ENCODE assay signal across 10 cellular contexts in genomic region chr4:147547314-147548056, GRCh38.
DNase-seq lines count a peak whose midpoint lies in the region; ATAC-seq and TF ChIP-seq lines count a peak whose summit lies in the region.
"Had no signal": no experiment of that assay in that cellular context is flagged by ENCODE, and none has a peak within 500 bp of the region (broad histone marks: within the 10 kb centered on the region; RNA-seq: fewer than 3 reads in every experiment).

No MANE protein-coding gene starts in this region.

- CTCF ChIA-PET in activated CD4-positive, alpha-beta T cell treated with anti-CD3 and anti-CD28 coated beads, Interleukin-2, amount 10 ng/mL, durations not matched to agents 7 days and 5 days (lab: Charles Lee) = no interaction called here

- H3K27ac ChIP-seq in SJSA1 = peak overlapping the region; percentile 95
- H3K27ac ChIP-seq: pancreas had no signal

- no peaks in the 10 kb centered on the region for H3K36me3 Mint-ChIP-seq in activated CD4-positive, alpha-beta T cell treated with anti-CD3 and anti-CD28 coated beads, Interleukin-2, amount 10 ng/mL, durations not matched to agents 7 days and 5 days (ENCODE audit: low read depth)

- no peak for TF ChIP-seq CTCF in kidney epithelial cell (IDR thresholded peaks at IDR 0.05; ENCODE audit: insufficient read depth, low read length, poor library complexity, severe bottlenecking)

- H3K27me3 Mint-ChIP-seq in activated CD4-positive, alpha-beta T cell treated with anti-CD3 and anti-CD28 coated beads, Interleukin-2, amount 10 ng/mL, durations not matched to agents 7 days and 5 days = peaks cover 11% of the 10 kb centered on the region

- ATAC-seq in GM21717 (IDR thresholded peaks at IDR 0.05; ENCODE audit: unreplicated experiment) = peak; percentile 48
- ATAC-seq in GM21381 (IDR thresholded peaks at IDR 0.05; ENCODE audit: unreplicated experiment) = no peak
- ATAC-seq: pancreas had no signal

- H3K9me3 Mint-ChIP-seq in activated CD4-positive, alpha-beta T cell treated with anti-CD3 and anti-CD28 coated beads, Interleukin-2, amount 10 ng/mL, durations not matched to agents 7 days and 5 days = no peaks in the 10 kb centered on the region

- no peak overlapping the region for H3K27ac Mint-ChIP-seq in activated CD4-positive, alpha-beta T cell treated with anti-CD3 and anti-CD28 coated beads, Interleukin-2, amount 10 ng/mL, durations not matched to agents 7 days and 5 days

- H3K4me1 ChIP-seq in SJSA1 (replicated peaks) = peaks cover 60% of the 10 kb centered on the region
- H3K4me1 ChIP-seq: pancreas had no signal

- H3K36me3 ChIP-seq in SJSA1 = no peaks in the 10 kb centered on the region
- H3K36me3 ChIP-seq in kidney epithelial cell (ENCODE audit: control insufficient read depth, insufficient read depth, low read length) = no peaks in the 10 kb centered on the region
- H3K36me3 ChIP-seq: pancreas had no signal

- H3K27me3 ChIP-seq in SJSA1 (replicated peaks) (no peaks in the 10 kb centered on the region), kidney epithelial cell (ENCODE audit: control insufficient read depth, insufficient read depth, low read length) (no peaks in the 10 kb centered on the region)
- H3K27me3 ChIP-seq: pancreas had no signal

- no peaks in the 10 kb centered on the region for H3K9me3 ChIP-seq in SJSA1 (replicated peaks)
- H3K9me3 ChIP-seq: pancreas had no signal

- DNase-seq in EL (peak; percentile 72), SJSA1 (ENCODE audit: low read depth in 1 of 2, low spot score in 2 of 2) (peak; percentile 52 to 92), kidney epithelial cell (ENCODE audit: low read depth) (peak; percentile 31), NCI-H510A treated with DMSO at 0.1 percent for 48 hours (lab: John Stamatoyannopoulos, UW) (no peak), LoVo (ENCODE audit: low spot score) (no peak)
- no peak for DNase-seq in activated CD4-positive, alpha-beta T cell treated with anti-CD3 and anti-CD28 coated beads, Interleukin-2, amount 10 ng/mL, durations not matched to agents 7 days and 5 days
- DNase-seq: kidney, pancreas had no signal

- peaks cover 8% of the 10 kb centered on the region for H3K4me1 Mint-ChIP-seq in activated CD4-positive, alpha-beta T cell treated with anti-CD3 and anti-CD28 coated beads, Interleukin-2, amount 10 ng/mL, durations not matched to agents 7 days and 5 days

- no peak overlapping the region for H3K4me3 Mint-ChIP-seq in activated CD4-positive, alpha-beta T cell treated with anti-CD3 and anti-CD28 coated beads, Interleukin-2, amount 10 ng/mL, durations not matched to agents 7 days and 5 days

- POLR2A ChIA-PET in activated CD4-positive, alpha-beta T cell treated with anti-CD3 and anti-CD28 coated beads, Interleukin-2, amount 10 ng/mL, durations not matched to agents 7 days and 5 days (lab: Charles Lee) = no interaction called here

- H3K4me3 ChIP-seq in SJSA1 = no peak overlapping the region
- no peak overlapping the region for H3K4me3 ChIP-seq in kidney epithelial cell (ENCODE audit: low read depth, low read length)
- H3K4me3 ChIP-seq: pancreas had no signal

Comparison
In these comparisons a context has a peak if more than half of its experiments do, and no peak if none do; other contexts are left out.
1. DNase-seq: peak in EL (single experiment), SJSA1 (2 of 2) and kidney epithelial cell (single experiment); none in NCI-H510A treated with DMSO at 0.1 percent for 48 hours (single experiment), LoVo (single experiment) and activated CD4-positive, alpha-beta T cell treated with anti-CD3 and anti-CD28 coated beads, Interleukin-2, amount 10 ng/mL, durations not matched to agents 7 days and 5 days (single experiment).